ENCODE assay signal across 13 cellular contexts in genomic region chr19:37914908-37915307, GRCh38. TPM values are rescaled to one million over a fixed set of nuclear protein-coding genes. Genes with fewer than 3 reads are reported as not detected.
DNase-seq lines count a peak whose midpoint lies in the region; ATAC-seq and TF ChIP-seq lines count a peak whose summit lies in the region.
"Had no signal": no experiment of that assay in that cellular context is flagged by ENCODE, and none has a peak within 500 bp of the region (broad histone marks: within the 10 kb centered on the region; RNA-seq: fewer than 3 reads in every experiment).

No MANE protein-coding gene starts in this region.

- H3K9me2 ChIP-seq in SU-DHL-6 (replicated peaks; ENCODE audit: insufficient read depth, low read length): no peaks in the 10 kb centered on the region

- H3K9me3 Mint-ChIP-seq in activated naive CD8-positive, alpha-beta T cell treated with anti-CD3 and anti-CD28 coated beads for 36 hours: no peaks in the 10 kb centered on the region
- H3K9me3 Mint-ChIP-seq in activated naive CD8-positive, alpha-beta T cell treated with anti-CD3 and anti-CD28 coated beads, Interleukin-2, amount 50 U/mL, for 24 hours: no peaks in the 10 kb centered on the region
- H3K9me3 Mint-ChIP-seq in stimulated activated naive B cell treated with anti-CD40 and anti-IgM and Interleukin-4, amounts not matched to agents 10 μg/mL and 1 μg/mL and 100 μg/mL, for 72 hours: peaks cover 2 to 4% of the 10 kb centered on the region in 2 donors
- no peaks in the 10 kb centered on the region for H3K9me3 Mint-ChIP-seq in activated naive CD4-positive, alpha-beta T cell treated with anti-CD3 and anti-CD28 coated beads for 36 hours

- intact Hi-C loops in activated naive CD4-positive, alpha-beta T cell treated with anti-CD3 and anti-CD28 coated beads for 36 hours (cut with micrococcal nuclease): no loop called here
- intact Hi-C loops in dorsolateral prefrontal cortex (cut with DNase I): no loop called here

- H3K4me1 Mint-ChIP-seq in activated naive CD8-positive, alpha-beta T cell treated with anti-CD3 and anti-CD28 coated beads for 36 hours: peaks cover 11% of the 10 kb centered on the region
- H3K4me1 Mint-ChIP-seq in activated naive CD8-positive, alpha-beta T cell treated with anti-CD3 and anti-CD28 coated beads, Interleukin-2, amount 50 U/mL, for 24 hours: peaks cover 27% of the 10 kb centered on the region
- peaks cover 42 to 87% of the 10 kb centered on the region in 2 donors for H3K4me1 Mint-ChIP-seq in stimulated activated naive B cell treated with anti-CD40 and anti-IgM and Interleukin-4, amounts not matched to agents 10 μg/mL and 1 μg/mL and 100 μg/mL, for 72 hours
- H3K4me1 Mint-ChIP-seq in activated naive CD4-positive, alpha-beta T cell treated with anti-CD3 and anti-CD28 coated beads for 36 hours (ENCODE audit: low read depth): peaks cover 7% of the 10 kb centered on the region

- H3K27ac ChIP-seq in SU-DHL-6 (ENCODE audit: low read depth, low read length) (peak overlapping the region; percentile 94), dorsolateral prefrontal cortex (no peak overlapping the region)
- H3K27ac ChIP-seq: esophagus muscularis mucosa, psoas muscle had no signal

- H3K4me3 Mint-ChIP-seq in activated naive CD8-positive, alpha-beta T cell treated with anti-CD3 and anti-CD28 coated beads for 36 hours: no peak overlapping the region
- H3K4me3 Mint-ChIP-seq in activated naive CD8-positive, alpha-beta T cell treated with anti-CD3 and anti-CD28 coated beads, Interleukin-2, amount 50 U/mL, for 24 hours: no peak overlapping the region
- H3K4me3 Mint-ChIP-seq in stimulated activated naive B cell treated with anti-CD40 and anti-IgM and Interleukin-4, amounts not matched to agents 10 μg/mL and 1 μg/mL and 100 μg/mL, for 72 hours: peak overlapping the region; percentile 22 to 37
- H3K4me3 Mint-ChIP-seq in activated naive CD4-positive, alpha-beta T cell treated with anti-CD3 and anti-CD28 coated beads for 36 hours: no peak overlapping the region

- CTCF ChIA-PET in activated naive CD4-positive, alpha-beta T cell treated with anti-CD3 and anti-CD28 coated beads for 36 hours (lab: Charles Lee): interaction anchor here (1.5 kb wide), 1 partner anchor 13 kb away, joined by 10 read pairs; no protein-coding TSS in a partner anchor

- no peaks in the 10 kb centered on the region for H3K27me3 Mint-ChIP-seq in activated naive CD8-positive, alpha-beta T cell treated with anti-CD3 and anti-CD28 coated beads for 36 hours
- no peaks in the 10 kb centered on the region for H3K27me3 Mint-ChIP-seq in activated naive CD8-positive, alpha-beta T cell treated with anti-CD3 and anti-CD28 coated beads, Interleukin-2, amount 50 U/mL, for 24 hours
- no peaks in the 10 kb centered on the region for H3K27me3 Mint-ChIP-seq in stimulated activated naive B cell treated with anti-CD40 and anti-IgM and Interleukin-4, amounts not matched to agents 10 μg/mL and 1 μg/mL and 100 μg/mL, for 72 hours
- H3K27me3 Mint-ChIP-seq in activated naive CD4-positive, alpha-beta T cell treated with anti-CD3 and anti-CD28 coated beads for 36 hours (ENCODE audit: low read depth): no peaks in the 10 kb centered on the region

- peaks cover 78% of the 10 kb centered on the region for H3F3A ChIP-seq in SU-DHL-6 (ENCODE audit: insufficient read depth)

- peak overlapping the region; percentile 81 for H3K4me2 ChIP-seq in SU-DHL-6 (ENCODE audit: low read depth, low read length, poor library complexity, severe bottlenecking)

- no peaks in the 10 kb centered on the region for H3K9me3 ChIP-seq in SU-DHL-6 (ENCODE audit: insufficient read depth, low read length)
- H3K9me3 ChIP-seq: esophagus muscularis mucosa, psoas muscle had no signal

- peaks cover 98% of the 10 kb centered on the region for H3K79me2 ChIP-seq in SU-DHL-6 (ENCODE audit: insufficient read depth, low read length)

- no peak overlapping the region for H2AFZ ChIP-seq in SU-DHL-6 (ENCODE audit: low read depth, low read length, severe bottlenecking)

- H3K9ac ChIP-seq in SU-DHL-6 (ENCODE audit: low read length): peak overlapping the region; percentile 45

- peaks cover 8% of the 10 kb centered on the region for H3K36me3 Mint-ChIP-seq in activated naive CD8-positive, alpha-beta T cell treated with anti-CD3 and anti-CD28 coated beads for 36 hours
- peaks cover 10% of the 10 kb centered on the region for H3K36me3 Mint-ChIP-seq in activated naive CD8-positive, alpha-beta T cell treated with anti-CD3 and anti-CD28 coated beads, Interleukin-2, amount 50 U/mL, for 24 hours (ENCODE audit: low read depth)
- peaks cover 44 to 54% of the 10 kb centered on the region in 2 donors for H3K36me3 Mint-ChIP-seq in stimulated activated naive B cell treated with anti-CD40 and anti-IgM and Interleukin-4, amounts not matched to agents 10 μg/mL and 1 μg/mL and 100 μg/mL, for 72 hours
- peaks cover 12% of the 10 kb centered on the region for H3K36me3 Mint-ChIP-seq in activated naive CD4-positive, alpha-beta T cell treated with anti-CD3 and anti-CD28 coated beads for 36 hours (ENCODE audit: low read depth)

- no peaks in the 10 kb centered on the region for H3K36me3 ChIP-seq in SU-DHL-6 (ENCODE audit: low read length)
- H3K36me3 ChIP-seq: esophagus muscularis mucosa had no signal

- H3K27me3 ChIP-seq in SU-DHL-6 (ENCODE audit: low read length): no peaks in the 10 kb centered on the region
- no peaks in the 10 kb centered on the region for H3K27me3 ChIP-seq in dorsolateral prefrontal cortex
- H3K27me3 ChIP-seq: esophagus muscularis mucosa had no signal

- H3K4me3 ChIP-seq in SU-DHL-6 (ENCODE audit: insufficient read depth, low read length, poor library complexity, severe bottlenecking) (peak overlapping the region; percentile 14), dorsolateral prefrontal cortex (no peak overlapping the region)
- H3K4me3 ChIP-seq: esophagus muscularis mucosa, psoas muscle had no signal

- peak overlapping the region; percentile 63 for H3K27ac Mint-ChIP-seq in activated naive CD8-positive, alpha-beta T cell treated with anti-CD3 and anti-CD28 coated beads for 36 hours
- H3K27ac Mint-ChIP-seq in activated naive CD8-positive, alpha-beta T cell treated with anti-CD3 and anti-CD28 coated beads, Interleukin-2, amount 50 U/mL, for 24 hours: no peak overlapping the region
- H3K27ac Mint-ChIP-seq in stimulated activated naive B cell treated with anti-CD40 and anti-IgM and Interleukin-4, amounts not matched to agents 10 μg/mL and 1 μg/mL and 100 μg/mL, for 72 hours: peak overlapping the region; percentile 94
- no peak overlapping the region for H3K27ac Mint-ChIP-seq in activated naive CD4-positive, alpha-beta T cell treated with anti-CD3 and anti-CD28 coated beads for 36 hours

- no peaks in the 10 kb centered on the region for H4K20me1 ChIP-seq in SU-DHL-6 (ENCODE audit: low read depth, low read length)

- DNase-seq in activated naive CD8-positive, alpha-beta T cell treated with anti-CD3 and anti-CD28 coated beads for 36 hours: no peak
- no peak for DNase-seq in activated naive CD8-positive, alpha-beta T cell treated with anti-CD3 and anti-CD28 coated beads, Interleukin-2, amount 50 U/mL, for 24 hours
- peak; percentile 39 for DNase-seq in stimulated activated naive B cell treated with anti-CD40 and anti-IgM and Interleukin-4, amounts not matched to agents 10 μg/mL and 1 μg/mL and 100 μg/mL, for 72 hours
- DNase-seq in activated naive CD4-positive, alpha-beta T cell treated with anti-CD3 and anti-CD28 coated beads for 36 hours: no peak
- DNase-seq in dorsolateral prefrontal cortex (no peak), DMS114 treated with DMSO at 0.1 percent for 48 hours (lab: John Stamatoyannopoulos, UW; ENCODE audit: unreplicated experiment) (no peak)
- DNase-seq: activated CD4-positive, alpha-beta T cell treated with anti-CD3 and anti-CD28 coated beads for 48 hours; left cardiac atrium; psoas muscle had no signal

- TF ChIP-seq CTCF in SU-DHL-6 (IDR thresholded peaks at IDR 0.05; ENCODE audit: insufficient read depth, low read length, poor library complexity, severe bottlenecking) (no peak), dorsolateral prefrontal cortex (IDR thresholded peaks at IDR 0.05 in 54 of 56, conservative IDR thresholded peaks at IDR 0.05 in 2 of 56; ENCODE audit: low read depth in 1 of 56, partially characterized antibody in 56 of 56) (no peak)

- no peak for ATAC-seq in activated naive CD8-positive, alpha-beta T cell treated with anti-CD3 and anti-CD28 coated beads, Interleukin-2, amount 50 U/mL, for 24 hours
- ATAC-seq in HG03442 (IDR thresholded peaks at IDR 0.05; ENCODE audit: unreplicated experiment): peak; percentile 52
- peak; percentile 77 to 81 for ATAC-seq in stimulated activated naive B cell treated with anti-CD40 and anti-IgM and Interleukin-4, amounts not matched to agents 10 μg/mL and 1 μg/mL and 100 μg/mL, for 72 hours (replicated peaks)
- ATAC-seq: left cardiac atrium, psoas muscle had no signal

RNA-seq across cellular contexts. Expression of gene SIPA1L3, which starts 7.9 kb away (rescaled TPM):
- 1 to 10 TPM; 9.1 to 9.7 TPM for total RNA-seq in activated naive CD8-positive, alpha-beta T cell treated with anti-CD3 and anti-CD28 coated beads for 36 hours
- 10 to 100 TPM in 1 of 2 experiments, 1 to 10 TPM in 1; 8.1 to 10.4 TPM for total RNA-seq in activated naive CD4-positive, alpha-beta T cell treated with anti-CD3 and anti-CD28 coated beads for 36 hours
- total RNA-seq in dorsolateral prefrontal cortex: 10 to 100 TPM; 27.0 to 62.5 (median 41.4) TPM

RNA-seq across cellular contexts. Expression of gene WDR87, which starts 8.5 kb away (rescaled TPM):
- total RNA-seq in activated naive CD8-positive, alpha-beta T cell treated with anti-CD3 and anti-CD28 coated beads for 36 hours: not detected
- total RNA-seq in activated naive CD4-positive, alpha-beta T cell treated with anti-CD3 and anti-CD28 coated beads for 36 hours: not detected
- total RNA-seq in dorsolateral prefrontal cortex: under 1 TPM in 4 of 120 experiments, not detected in 116; 0.03 to 0.36 (median 0.06) TPM
- total RNA-seq: astrocyte, esophagus muscularis mucosa, left cardiac atrium, psoas muscle had no signal

Comparison
In these comparisons a context has a peak if more than half of its experiments do, and no peak if none do; other contexts are left out.
1. H3K27ac Mint-ChIP-seq: peak in activated naive CD8-positive, alpha-beta T cell treated with anti-CD3 and anti-CD28 coated beads for 36 hours (single experiment) and stimulated activated naive B cell treated with anti-CD40 and anti-IgM and Interleukin-4, amounts not matched to agents 10 μg/mL and 1 μg/mL and 100 μg/mL, for 72 hours (single experiment); none in activated naive CD8-positive, alpha-beta T cell treated with anti-CD3 and anti-CD28 coated beads, Interleukin-2, amount 50 U/mL, for 24 hours (single experiment) and activated naive CD4-positive, alpha-beta T cell treated with anti-CD3 and anti-CD28 coated beads for 36 hours (single experiment).
2. H3K4me3 Mint-ChIP-seq: peak in stimulated activated naive B cell treated with anti-CD40 and anti-IgM and Interleukin-4, amounts not matched to agents 10 μg/mL and 1 μg/mL and 100 μg/mL, for 72 hours (2 of 2); none in activated naive CD8-positive, alpha-beta T cell treated with anti-CD3 and anti-CD28 coated beads for 36 hours (single experiment), activated naive CD8-positive, alpha-beta T cell treated with anti-CD3 and anti-CD28 coated beads, Interleukin-2, amount 50 U/mL, for 24 hours (single experiment) and activated naive CD4-positive, alpha-beta T cell treated with anti-CD3 and anti-CD28 coated beads for 36 hours (single experiment).